In the genomic region with DNA sequence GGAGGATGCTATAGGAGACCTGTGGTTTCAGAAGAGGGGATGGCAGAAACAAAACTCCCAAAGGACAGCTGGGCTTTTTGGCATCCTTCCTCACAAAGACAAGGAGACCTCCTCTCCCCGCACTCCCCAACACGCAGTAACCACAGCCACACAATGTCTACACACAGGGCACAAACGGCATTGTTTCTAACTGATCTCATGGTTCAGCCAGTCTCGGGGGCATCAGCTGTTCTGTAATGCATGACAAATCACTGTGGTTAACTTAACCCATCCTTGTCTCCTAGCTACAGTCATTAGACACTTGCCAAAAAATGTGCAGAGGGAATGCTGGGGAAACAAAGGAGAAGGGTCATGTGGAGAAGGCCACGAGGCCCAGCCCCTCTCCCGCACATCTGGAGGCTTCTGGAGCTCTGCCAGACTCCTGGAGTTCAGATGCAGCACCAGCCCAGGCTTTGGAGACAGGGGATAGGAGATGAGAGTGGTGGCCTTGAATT, we compare ENCODE assay signal across 8 cellular contexts. TPM values are rescaled to one million over a fixed set of nuclear protein-coding genes. Genes with fewer than 3 reads are reported as not detected.
DNase-seq lines count a peak whose midpoint lies in the region; ATAC-seq and TF ChIP-seq lines count a peak whose summit lies in the region.

No MANE protein-coding gene starts in this region.

- H3K36me3 ChIP-seq in BE2C (no peaks in the 10 kb centered on the region), aorta (ENCODE audit: control insufficient read depth in 1 of 2, insufficient read depth in 2 of 2, low read length in 1 of 2) (no peaks in the 10 kb centered on the region)

- H3K9me3 ChIP-seq in BE2C: no peaks in the 10 kb centered on the region
- H3K9me3 ChIP-seq in aorta (ENCODE audit: control insufficient read depth, low read length): no peaks in the 10 kb centered on the region

- intact Hi-C loops in aorta (cut with DNase I): no loop called here

- TF ChIP-seq CTCF in BE2C (IDR thresholded peaks at IDR 0.05; ENCODE audit: low read depth, low read length) (no peak), cardiac fibroblast (IDR thresholded peaks at IDR 0.05; ENCODE audit: low read depth, low read length) (no peak), mesothelial cell of epicardium (IDR thresholded peaks at IDR 0.05; ENCODE audit: unreplicated experiment) (no peak)

- peaks cover 8% of the 10 kb centered on the region for H3K9me3 Mint-ChIP-seq in mesothelial cell of epicardium

- H3K27me3 ChIP-seq in BE2C: no peaks in the 10 kb centered on the region
- no peaks in the 10 kb centered on the region for H3K27me3 ChIP-seq in aorta (ENCODE audit: control insufficient read depth in 1 of 2, insufficient read depth in 2 of 2, low read length in 1 of 2)

- peaks cover 14% of the 10 kb centered on the region for H3K4me1 ChIP-seq in BE2C
- no peaks in the 10 kb centered on the region for H3K4me1 ChIP-seq in aorta (ENCODE audit: control insufficient read depth in 1 of 2, insufficient read depth in 2 of 2, low read length in 2 of 2)

- no peak overlapping the region for H3K27ac ChIP-seq in aorta (ENCODE audit: low read depth in 1 of 2, low read length in 2 of 2)

- no peak overlapping the region for H3K4me3 ChIP-seq in BE2C (ENCODE audit: low read depth, low read length)
- H3K4me3 ChIP-seq in cardiac fibroblast (replicated peaks in 1 of 2; ENCODE audit: low read depth in 2 of 2, low read length in 2 of 2): no peak overlapping the region
- no peak overlapping the region for H3K4me3 ChIP-seq in aorta (ENCODE audit: low read length in 2 of 2)

- no peak overlapping the region for H3K4me3 Mint-ChIP-seq in mesothelial cell of epicardium

- H3K27me3 Mint-ChIP-seq in mesothelial cell of epicardium (ENCODE audit: low read depth): peaks cover 17% of the 10 kb centered on the region

- H3K36me3 Mint-ChIP-seq in mesothelial cell of epicardium: no peaks in the 10 kb centered on the region

- DNase-seq in BE2C (peak; percentile 68), M059J (ENCODE audit: low read depth) (peak; percentile 98), cardiac fibroblast (ENCODE audit: low read depth in 2 of 2) (peak; percentile 92 to 99), mesothelial cell of epicardium (ENCODE audit: low spot score in 2 of 2, unreplicated experiment in 2 of 2) (no peak), aorta (no peak), SIG-M5 treated with dmso at 0.1 percent for 504 hours (lab: John Stamatoyannopoulos, UW; ENCODE audit: unreplicated experiment) (no peak), iPS-NIHi7 (ENCODE audit: extremely low spot score) (no peak)

- no peak for ATAC-seq in HG03045 (IDR thresholded peaks at IDR 0.05; ENCODE audit: unreplicated experiment)
- ATAC-seq in aorta (ENCODE audit: low FRiP score): no peak

- H3K4me1 Mint-ChIP-seq in mesothelial cell of epicardium: peaks cover 23% of the 10 kb centered on the region

- 29 to 36% methylated on average over 6 of the region's 6 CpGs for WGBS in aorta, 2 donors

- peak overlapping the region; percentile 76 for H3K27ac Mint-ChIP-seq in mesothelial cell of epicardium

RNA-seq across cellular contexts. Expression of gene ADAMTS14, which starts 7.6 kb away (rescaled TPM):
- polyA plus RNA-seq in BE2C (2012; ENCODE audit: insufficient read depth, insufficient read length, low read depth): 1.6 TPM
- 0.69 and 1.2 TPM in 2 replicates for total RNA-seq in M059J (2014; rRNA removed; shearing (Covaris generic))
- total RNA-seq in mesothelial cell of epicardium: 3.2 to 4.1 TPM (median 3.9 TPM) in 3 replicates
- total RNA-seq in aorta: 1 to 10 TPM in 1 of 2 donors, under 1 TPM in 1; 0.62 to 2.4 TPM
- under 1 TPM; 0.08 to 0.13 TPM for polyA plus RNA-seq in aorta

Comparison
In these comparisons a context has a peak if more than half of its experiments do, and no peak if none do; other contexts are left out.
1. DNase-seq: peak in BE2C (single experiment), M059J (single experiment) and cardiac fibroblast (2 of 2); none in mesothelial cell of epicardium (0 of 2), aorta (0 of 2), SIG-M5 treated with dmso at 0.1 percent for 504 hours (single experiment) and iPS-NIHi7 (single experiment).